1 cellular context compared by ENCODE assay signal in genomic region chr20:44962483-44962882, GRCh38.
TF ChIP-seq lines count a peak whose summit lies in the region.

No MANE protein-coding gene starts in this region.

TF ChIP-seq in HEK293, 187 proteins besides CTCF, POLR2A, EP300 and RAD21:
- TF ChIP-seq ZNF580 (tag by site-specific recombination; IDR thresholded peaks at IDR 0.05) (peak; percentile 96), ZNF692 (tag by site-specific recombination; IDR thresholded peaks at IDR 0.05) (no peak), GFI1B (tag by site-specific recombination; IDR thresholded peaks at IDR 0.05) (no peak), PATZ1 (tag by site-specific recombination; IDR thresholded peaks at IDR 0.05) (no peak)
